ENCODE assay signal across 1 cellular context in genomic region chr5:93246093-93246855, GRCh38.
TF ChIP-seq lines count a peak whose summit lies in the region.

No MANE protein-coding gene starts in this region.

TF ChIP-seq in HepG2, 621 proteins besides CTCF, POLR2A, EP300 and RAD21 (continued from another document and continues in another):
- peak; percentile 88 for TF ChIP-seq ZNF646 (CRISPR knock-in tag; IDR thresholded peaks at IDR 0.05)
- TF ChIP-seq NCOA2 (CRISPR knock-in tag; IDR thresholded peaks at IDR 0.05) = peak; percentile 99
- TF ChIP-seq NR2F1 (CRISPR knock-in tag; IDR thresholded peaks at IDR 0.05) = peak in 1 of 2 experiments; percentile 67; a peak in 2 of 4 replicates
- no peak for TF ChIP-seq PRPF4 (IDR thresholded peaks at IDR 0.05; ENCODE audit: low read depth, low read length, poor library complexity, severe bottlenecking)
- TF ChIP-seq ZNF260 (CRISPR knock-in tag; IDR thresholded peaks at IDR 0.05; ENCODE audit: borderline replicate concordance, low read depth) = no peak
- TF ChIP-seq PHF5A (CRISPR knock-in tag; IDR thresholded peaks at IDR 0.05; ENCODE audit: low read depth, unreplicated experiment) = peak; percentile 86
- TF ChIP-seq ZNF33A (CRISPR knock-in tag; IDR thresholded peaks at IDR 0.05; ENCODE audit: borderline replicate concordance) = peak; percentile 82; the same call in 1 of the 2 replicates
- TF ChIP-seq ZNF784 (CRISPR knock-in tag; IDR thresholded peaks at IDR 0.05; ENCODE audit: borderline replicate concordance) = no peak
- TF ChIP-seq ZSCAN12 (CRISPR knock-in tag; IDR thresholded peaks at IDR 0.05) = 0 out of 2 replicates have a peak, but pooled peaks have one; percentile 71
- peak; percentile 91; the same call in 1 of the 2 replicates for TF ChIP-seq ZNF746 (CRISPR knock-in tag; IDR thresholded peaks at IDR 0.05)
- peak; percentile 93 for TF ChIP-seq RARA (CRISPR knock-in tag; IDR thresholded peaks at IDR 0.05)
- peak; percentile 98 for TF ChIP-seq ZNF609 (CRISPR knock-in tag; IDR thresholded peaks at IDR 0.05; ENCODE audit: borderline replicate concordance)
- TF ChIP-seq ZNF460 (CRISPR knock-in tag; IDR thresholded peaks at IDR 0.05; ENCODE audit: borderline replicate concordance) = peak; percentile 61; the same call in 1 of the 2 replicates
- peak; percentile 97 for TF ChIP-seq MEF2D (CRISPR knock-in tag; IDR thresholded peaks at IDR 0.05)
- TF ChIP-seq ZNF432 (CRISPR knock-in tag; IDR thresholded peaks at IDR 0.05; ENCODE audit: borderline replicate concordance) = no peak
- TF ChIP-seq MXI1 (IDR thresholded peaks at IDR 0.05; ENCODE audit: borderline replicate concordance, low read depth, low read length) = peak; percentile 48; the same call in 1 of the 3 replicates
- TF ChIP-seq HDAC6 (IDR thresholded peaks at IDR 0.05; ENCODE audit: low read depth, low read length) = no peak
- peak; percentile 69 for TF ChIP-seq BHLHE40 (IDR thresholded peaks at IDR 0.05; ENCODE audit: low read length)
- peak; percentile 72; the same call in 1 of the 2 replicates for TF ChIP-seq ZFP82 (CRISPR knock-in tag; IDR thresholded peaks at IDR 0.05; ENCODE audit: borderline replicate concordance)
- TF ChIP-seq HOXA3 (CRISPR knock-in tag; IDR thresholded peaks at IDR 0.05) = peak; percentile 81
- TF ChIP-seq ISX (CRISPR knock-in tag; conservative IDR thresholded peaks at IDR 0.05) = no peak
- peak; percentile 63; the same call in 1 of the 2 replicates for TF ChIP-seq DMAP1 (CRISPR knock-in tag; IDR thresholded peaks at IDR 0.05)
- no peak for TF ChIP-seq CAMTA2 (CRISPR knock-in tag; IDR thresholded peaks at IDR 0.05; ENCODE audit: borderline replicate concordance)
- TF ChIP-seq RXRB (CRISPR knock-in tag; IDR thresholded peaks at IDR 0.05; ENCODE audit: borderline replicate concordance) = peak; percentile 91
- TF ChIP-seq MAFF (IDR thresholded peaks at IDR 0.05; ENCODE audit: low read depth, low read length) = no peak
- peak; percentile 63; the same call in 1 of the 2 replicates for TF ChIP-seq ZFP1 (CRISPR knock-in tag; IDR thresholded peaks at IDR 0.05)
- peak; percentile 62; the same call in 1 of the 2 replicates for TF ChIP-seq ZNF766 (CRISPR knock-in tag; IDR thresholded peaks at IDR 0.05; ENCODE audit: borderline replicate concordance)
- TF ChIP-seq ZNF512B (CRISPR knock-in tag; IDR thresholded peaks at IDR 0.05; ENCODE audit: borderline replicate concordance) = peak; percentile 92; the same call in 1 of the 2 replicates
- no peak for TF ChIP-seq MATR3 (CRISPR knock-in tag; IDR thresholded peaks at IDR 0.05)
- peak; percentile 98 for TF ChIP-seq SMAD3 (CRISPR knock-in tag; IDR thresholded peaks at IDR 0.05)
- TF ChIP-seq SP5 (CRISPR knock-in tag; IDR thresholded peaks at IDR 0.05; ENCODE audit: borderline replicate concordance, low read depth) = peak; percentile 100
- no peak for TF ChIP-seq DDIT3 (CRISPR knock-in tag; IDR thresholded peaks at IDR 0.05)
- no peak for TF ChIP-seq ZNF143 (CRISPR knock-in tag; IDR thresholded peaks at IDR 0.05)
- TF ChIP-seq ZFP36 (IDR thresholded peaks at IDR 0.05; ENCODE audit: borderline replicate concordance, low read depth, low read length, partially characterized antibody) = peak; percentile 29
- TF ChIP-seq HOXA5 (CRISPR knock-in tag; IDR thresholded peaks at IDR 0.05) = peak; percentile 88
- TF ChIP-seq PAF1 (CRISPR knock-in tag; IDR thresholded peaks at IDR 0.05) = no peak
- no peak for TF ChIP-seq ZNF572 (CRISPR knock-in tag; IDR thresholded peaks at IDR 0.05)
- TF ChIP-seq ZFP41 (CRISPR knock-in tag; IDR thresholded peaks at IDR 0.05; ENCODE audit: borderline replicate concordance) = no peak
- 0 out of 2 replicates have a peak, but pooled peaks have one; percentile 34 for TF ChIP-seq ZNF770 (CRISPR knock-in tag; IDR thresholded peaks at IDR 0.05)
- peak; percentile 85 for TF ChIP-seq POGK (CRISPR knock-in tag; conservative IDR thresholded peaks at IDR 0.05)
